11 cellular contexts compared by ENCODE assay signal in genomic region chr17:46061435-46061834, GRCh38.
DNase-seq lines count a peak whose midpoint lies in the region; ATAC-seq and TF ChIP-seq lines count a peak whose summit lies in the region.
"Had no signal": no experiment of that assay in that cellular context is flagged by ENCODE, and none has a peak within 500 bp of the region (broad histone marks: within the 10 kb centered on the region; RNA-seq: fewer than 3 reads in every experiment).

No MANE protein-coding gene starts in this region.

- DNase-seq in NCI-H2227 (lab: John Stamatoyannopoulos, UW; ENCODE audit: unreplicated experiment) (peak; percentile 14), NCI-H2227 treated with DMSO at 0.1 percent for 48 hours (lab: John Stamatoyannopoulos, UW) (no peak), NCI-H1694 treated with DMSO at 0.1 percent for 48 hours (lab: John Stamatoyannopoulos, UW) (peak; percentile 11), dorsolateral prefrontal cortex (no peak), retinal pigment epithelial cell (ENCODE audit: low read depth) (no peak), NCI-H2081 treated with DMSO at 0.1 percent for 48 hours (lab: John Stamatoyannopoulos, UW) (no peak)
- no peak for DNase-seq in stimulated activated CD4-positive, alpha-beta T cell treated with anti-CD3 and anti-CD28 coated beads, Interleukin-4, amount 100 ng/mL, for 4 hours
- DNase-seq: CD4-positive, alpha-beta memory T cell; naive B cell had no signal

- peak in 49 of 56 donors; percentile 10 to 59 (median 36) for TF ChIP-seq CTCF in dorsolateral prefrontal cortex (IDR thresholded peaks at IDR 0.05 in 54 of 56, conservative IDR thresholded peaks at IDR 0.05 in 2 of 56; ENCODE audit: low read depth in 1 of 56, partially characterized antibody in 56 of 56)
- peak; percentile 25 for TF ChIP-seq CTCF in retinal pigment epithelial cell (conservative IDR thresholded peaks at IDR 0.05; ENCODE audit: low read depth, low read length)

- H3K27ac ChIP-seq in dorsolateral prefrontal cortex = no peak overlapping the region

- intact Hi-C loops in dorsolateral prefrontal cortex (cut with DNase I) = no loop called here

- H3K27me3 ChIP-seq in dorsolateral prefrontal cortex = no peaks in the 10 kb centered on the region

- no peak overlapping the region for H3K4me3 ChIP-seq in dorsolateral prefrontal cortex
- H3K4me3 ChIP-seq in retinal pigment epithelial cell (ENCODE audit: low read length) = no peak overlapping the region

- no peak for ATAC-seq in HG02763 (IDR thresholded peaks at IDR 0.05; ENCODE audit: unreplicated experiment)
- ATAC-seq: activated CD4-positive, CD25-positive, alpha-beta regulatory T cell treated with anti-CD3 and anti-CD28 coated beads, Interleukin-2, amount 50 U/mL, for 24 hours had no signal

Comparison
In these comparisons a context has a peak if more than half of its experiments do, and no peak if none do; other contexts are left out.
1. DNase-seq: peak in NCI-H2227 (single experiment) and NCI-H1694 treated with DMSO at 0.1 percent for 48 hours (single experiment); none in NCI-H2227 treated with DMSO at 0.1 percent for 48 hours (single experiment), dorsolateral prefrontal cortex (0 of 10), retinal pigment epithelial cell (single experiment), NCI-H2081 treated with DMSO at 0.1 percent for 48 hours (single experiment) and stimulated activated CD4-positive, alpha-beta T cell treated with anti-CD3 and anti-CD28 coated beads, Interleukin-4, amount 100 ng/mL, for 4 hours (0 of 2).